Comparison of ENCODE assay signal across 34 cellular contexts in the genomic region with DNA sequence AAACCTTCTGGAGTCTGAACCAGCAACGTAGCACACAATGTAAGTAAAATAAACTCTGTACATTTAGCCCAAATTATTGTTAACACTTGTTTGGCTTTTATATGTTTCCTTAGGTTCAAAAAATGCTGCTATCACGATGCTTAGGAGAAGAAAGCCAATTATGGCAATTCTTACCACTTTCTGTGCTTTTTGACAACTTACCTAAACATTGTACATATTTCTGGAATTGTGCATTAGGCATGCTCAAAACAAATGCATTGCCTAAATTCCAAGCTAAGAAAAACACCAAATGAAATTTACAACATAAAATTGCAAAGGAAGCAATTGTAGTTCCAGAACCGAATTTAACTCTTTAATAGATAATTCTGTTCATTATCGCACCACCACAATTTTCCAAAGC.
"Had no signal": no experiment of that assay in that cellular context is flagged by ENCODE, and none has a peak within 500 bp of the region (broad histone marks: within the 10 kb centered on the region; RNA-seq: fewer than 3 reads in every experiment).

No MANE protein-coding gene starts in this region.

- ATAC-seq: activated CD8-positive, alpha-beta T cell treated with anti-CD3 and anti-CD28 coated beads for 36 hours; activated naive CD4-positive, alpha-beta T cell treated with anti-CD3 and anti-CD28 coated beads, Interleukin-2, amount 50 U/mL, for 72 hours; activated T-cell treated with anti-CD3 and anti-CD28 coated beads, Interleukin-2, amount 50 U/mL, for 4 hours; activated T-cell treated with anti-CD3 and anti-CD28 coated beads, Interleukin-2, amount 50 U/mL, for 72 hours; activated T-helper 17 cell treated with anti-CD3 and anti-CD28 coated beads, Interleukin-2, amount 50 U/mL, for 72 hours; body of pancreas had no signal

- H3K36me3 Mint-ChIP-seq: activated CD4-positive, alpha-beta memory T cell treated with anti-CD3 and anti-CD28 coated beads for 36 hours; activated naive CD4-positive, alpha-beta T cell treated with anti-CD3 and anti-CD28 coated beads, Interleukin-2, amount 50 U/mL, for 72 hours; activated naive CD8-positive, alpha-beta T cell treated with anti-CD3 and anti-CD28 coated beads for 36 hours had no signal

- DNase-seq: activated B cell treated with CpG ODN at 0.5 μM for 24 hours; activated CD4-positive, alpha-beta memory T cell treated with anti-CD3 and anti-CD28 coated beads for 36 hours; activated CD4-positive, alpha-beta T cell treated with anti-CD3 and anti-CD28 coated beads for 4 hours; activated CD4-positive, alpha-beta T cell treated with anti-CD3 and anti-CD28 coated beads, Interleukin-2, amount 10 ng/mL, durations not matched to agents 24 days and 14 days; activated CD4-positive, alpha-beta T cell treated with anti-CD3 and anti-CD28 coated beads, Interleukin-2, amount 50 U/mL, for 1 hour; activated CD4-positive, alpha-beta T cell treated with anti-CD3 and anti-CD28 coated beads, Interleukin-2, amount 50 U/mL, for 4 hours; activated CD4-positive, CD25-positive, alpha-beta regulatory T cell treated with anti-CD3 and anti-CD28 coated beads, Interleukin-2, amount 50 U/mL, for 72 hours; activated CD8-positive, alpha-beta memory T cell treated with anti-CD3 and anti-CD28 coated beads, Interleukin-2, amount 50 U/mL, for 4 hours; activated CD8-positive, alpha-beta T cell treated with anti-CD3 and anti-CD28 coated beads for 36 hours; activated effector memory CD4-positive, alpha-beta T cell treated with anti-CD3 and anti-CD28 coated beads, Interleukin-2, amount 50 U/mL, for 16 hours; activated gamma-delta T cell treated with Interleukin-2 at 50 U/mL for 16 hours; activated naive CD4-positive, alpha-beta T cell; activated naive CD4-positive, alpha-beta T cell treated with anti-CD3 and anti-CD28 coated beads for 36 hours; activated naive CD4-positive, alpha-beta T cell treated with anti-CD3 and anti-CD28 coated beads, Interleukin-2, amount 50 U/mL, for 16 hours; activated naive CD8-positive, alpha-beta T cell treated with anti-CD3 and anti-CD28 coated beads for 36 hours; activated T-cell treated with anti-CD3 and anti-CD28 coated beads for 4 hours; activated T-cell treated with anti-CD3 and anti-CD28 coated beads, Interleukin-2, amount 50 U/mL, for 1 hour; activated T-cell treated with anti-CD3 and anti-CD28 coated beads, Interleukin-2, amount 50 U/mL, for 4 hours; activated T-cell treated with anti-CD3 and anti-CD28 coated beads, Interleukin-2, amount 50 U/mL, for 72 hours; amygdala; anterior cingulate cortex; body of pancreas; brain microvascular endothelial cell; central memory CD4-positive, alpha-beta T cell; T-helper 2 cell; T-helper 9 cell had no signal

- H3K27ac Mint-ChIP-seq: activated B cell treated with CpG ODN at 0.5 μM for 24 hours; activated CD4-positive, alpha-beta memory T cell treated with anti-CD3 and anti-CD28 coated beads for 36 hours; activated CD4-positive, alpha-beta T cell treated with anti-CD3 and anti-CD28 coated beads, Interleukin-2, amount 10 ng/mL, durations not matched to agents 24 days and 14 days; activated CD8-positive, alpha-beta T cell treated with anti-CD3 and anti-CD28 coated beads for 36 hours; activated naive CD4-positive, alpha-beta T cell treated with anti-CD3 and anti-CD28 coated beads for 36 hours; activated naive CD4-positive, alpha-beta T cell treated with anti-CD3 and anti-CD28 coated beads, Interleukin-2, amount 50 U/mL, for 72 hours; activated naive CD8-positive, alpha-beta T cell treated with anti-CD3 and anti-CD28 coated beads for 36 hours; activated T-cell treated with anti-CD3 and anti-CD28 coated beads, Interleukin-2, amount 50 U/mL, for 72 hours; activated T-helper 1 cell treated with anti-CD3 and anti-CD28 coated beads, Interleukin-12 subunit alpha, Interleukin-12 subunit beta, Interleukin-2, Interleukin-4 antibody, amounts not matched to agents 30 ng/mL and 10 ng/mL and 1 ng/mL, durations not matched to agents 14 hours and 24 hours and 36 hours; activated T-helper 17 cell treated with anti-CD3 and anti-CD28 coated beads, Interleukin-2, amount 50 U/mL, for 72 hours; T-helper 1 cell treated with Interleukin-12 subunit alpha and Interleukin-12 subunit beta and Interleukin-4 antibody, amounts not matched to agents 30 μg/mL and 1 μg/mL, for 36 hours; T-helper 2 cell treated with Interferon-gamma antibody and Interleukin-4, amounts not matched to agents 5 μg/mL and 100 μg/mL, for 36 hours had no signal

- H3K27me3 Mint-ChIP-seq: activated B cell treated with CpG ODN at 0.5 μM for 24 hours; activated CD4-positive, alpha-beta memory T cell treated with anti-CD3 and anti-CD28 coated beads for 36 hours; activated CD4-positive, alpha-beta T cell treated with anti-CD3 and anti-CD28 coated beads, Interleukin-2, amount 10 ng/mL, durations not matched to agents 24 days and 14 days; activated CD8-positive, alpha-beta T cell treated with anti-CD3 and anti-CD28 coated beads for 36 hours; activated T-helper 17 cell treated with anti-CD3 and anti-CD28 coated beads, Interleukin-2, amount 50 U/mL, for 72 hours had no signal

- H3K4me3 Mint-ChIP-seq: activated B cell treated with CpG ODN at 0.5 μM for 24 hours; activated CD4-positive, alpha-beta memory T cell treated with anti-CD3 and anti-CD28 coated beads for 36 hours; activated CD4-positive, alpha-beta T cell treated with anti-CD3 and anti-CD28 coated beads, Interleukin-2, amount 10 ng/mL, durations not matched to agents 24 days and 14 days; activated CD8-positive, alpha-beta T cell treated with anti-CD3 and anti-CD28 coated beads for 36 hours; activated naive CD4-positive, alpha-beta T cell treated with anti-CD3 and anti-CD28 coated beads for 36 hours; activated naive CD8-positive, alpha-beta T cell treated with anti-CD3 and anti-CD28 coated beads for 36 hours; activated T-cell treated with anti-CD3 and anti-CD28 coated beads, Interleukin-2, amount 50 U/mL, for 4 hours; activated T-cell treated with anti-CD3 and anti-CD28 coated beads, Interleukin-2, amount 50 U/mL, for 72 hours; activated T-helper 1 cell treated with anti-CD3 and anti-CD28 coated beads, Interleukin-12 subunit alpha, Interleukin-12 subunit beta, Interleukin-2, Interleukin-4 antibody, amounts not matched to agents 30 ng/mL and 10 ng/mL and 1 ng/mL, durations not matched to agents 14 hours and 24 hours and 36 hours; activated T-helper 17 cell treated with anti-CD3 and anti-CD28 coated beads, Interleukin-2, amount 50 U/mL, for 72 hours; T-helper 1 cell treated with Interleukin-12 subunit alpha and Interleukin-12 subunit beta and Interleukin-4 antibody, amounts not matched to agents 30 μg/mL and 1 μg/mL, for 36 hours; T-helper 2 cell treated with Interferon-gamma antibody and Interleukin-4, amounts not matched to agents 5 μg/mL and 100 μg/mL, for 36 hours had no signal

- H3K27ac ChIP-seq: ascending aorta, body of pancreas, brain microvascular endothelial cell, breast epithelium had no signal

- H3K27me3 ChIP-seq: ascending aorta, body of pancreas, brain microvascular endothelial cell, breast epithelium had no signal

- FAIRE-seq: colon had no signal

- H3K9me3 ChIP-seq: ascending aorta, body of pancreas, breast epithelium had no signal

- H3K4me1 ChIP-seq: ascending aorta, body of pancreas, breast epithelium had no signal

- H3K36me3 ChIP-seq: ascending aorta, brain microvascular endothelial cell, breast epithelium had no signal

- H3K4me1 Mint-ChIP-seq: activated B cell treated with CpG ODN at 0.5 μM for 24 hours; activated CD4-positive, alpha-beta T cell treated with anti-CD3 and anti-CD28 coated beads, Interleukin-2, amount 10 ng/mL, durations not matched to agents 24 days and 14 days; activated naive CD8-positive, alpha-beta T cell treated with anti-CD3 and anti-CD28 coated beads for 36 hours; activated T-helper 17 cell treated with anti-CD3 and anti-CD28 coated beads, Interleukin-2, amount 50 U/mL, for 72 hours had no signal

- H3K9me3 Mint-ChIP-seq: activated CD4-positive, alpha-beta memory T cell treated with anti-CD3 and anti-CD28 coated beads for 36 hours; activated CD4-positive, alpha-beta T cell treated with anti-CD3 and anti-CD28 coated beads, Interleukin-2, amount 10 ng/mL, durations not matched to agents 24 days and 14 days; activated CD8-positive, alpha-beta T cell treated with anti-CD3 and anti-CD28 coated beads for 36 hours; activated naive CD4-positive, alpha-beta T cell treated with anti-CD3 and anti-CD28 coated beads, Interleukin-2, amount 50 U/mL, for 72 hours; activated naive CD8-positive, alpha-beta T cell treated with anti-CD3 and anti-CD28 coated beads for 36 hours; activated T-cell treated with anti-CD3 and anti-CD28 coated beads, Interleukin-2, amount 50 U/mL, for 72 hours; activated T-helper 17 cell treated with anti-CD3 and anti-CD28 coated beads, Interleukin-2, amount 50 U/mL, for 72 hours; T-helper 1 cell treated with Interleukin-12 subunit alpha and Interleukin-12 subunit beta and Interleukin-4 antibody, amounts not matched to agents 30 μg/mL and 1 μg/mL, for 36 hours; T-helper 2 cell treated with Interferon-gamma antibody and Interleukin-4, amounts not matched to agents 5 μg/mL and 100 μg/mL, for 36 hours had no signal

- H3K4me3 ChIP-seq: ascending aorta, body of pancreas, breast epithelium had no signal
